In the genomic region with DNA sequence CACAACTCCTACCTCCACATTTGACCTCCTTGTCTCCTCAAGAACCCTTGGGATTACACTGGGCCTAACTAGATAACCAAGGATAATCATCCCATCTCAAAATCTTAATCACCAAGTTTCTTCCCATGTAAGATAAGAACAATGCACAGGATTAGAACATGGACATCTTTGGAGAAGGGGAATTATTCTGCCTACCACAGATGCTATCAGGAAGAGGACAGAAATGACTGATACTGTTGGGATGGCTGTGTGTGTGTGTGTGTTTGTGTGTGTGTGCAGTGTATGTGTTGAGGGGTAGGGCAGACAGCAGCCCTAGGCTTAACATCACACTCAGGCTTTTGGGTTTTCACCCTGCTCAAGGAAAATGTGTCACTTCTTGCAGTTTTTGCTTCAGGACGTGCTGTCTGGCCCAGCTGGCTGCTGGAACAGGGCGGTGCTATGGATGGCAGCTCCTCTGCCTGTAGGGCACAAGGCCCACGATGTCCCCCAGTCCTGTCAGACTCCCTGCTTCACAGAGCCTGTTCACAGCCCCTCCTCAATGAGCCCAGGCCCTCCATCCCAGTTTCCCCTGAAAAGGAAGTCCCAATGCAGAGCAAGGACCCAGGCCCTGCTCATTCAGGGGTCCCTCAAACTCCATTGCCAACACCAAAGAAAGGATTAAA, we compare ENCODE assay signal across 19 cellular contexts. TPM values are rescaled to one million over a fixed set of nuclear protein-coding genes. Genes with fewer than 3 reads are reported as not detected.
A peak's percentile ranks its signal among the peaks of the same experiment; 100 is the strongest.
DNase-seq lines count a peak whose midpoint lies in the region; ATAC-seq, FAIRE-seq and TF ChIP-seq lines count a peak whose summit lies in the region.
"Had no signal": no experiment of that assay in that cellular context is flagged by ENCODE, and none has a peak within 500 bp of the region (broad histone marks: within the 10 kb centered on the region; RNA-seq: fewer than 3 reads in every experiment).

No MANE protein-coding gene starts in this region.

- H3K9me3 Mint-ChIP-seq in progenitor cell of endocrine pancreas (ENCODE audit: low read depth): no peaks in the 10 kb centered on the region
- H3K9me3 Mint-ChIP-seq in CD4-positive, alpha-beta memory T cell: no peaks in the 10 kb centered on the region
- H3K9me3 Mint-ChIP-seq: activated naive CD8-positive, alpha-beta T cell treated with anti-CD3 and anti-CD28 coated beads, Interleukin-2, amount 10 ng/mL, durations not matched to agents 7 days and 5 days; T-helper 1 cell treated with Interleukin-12 subunit alpha and Interleukin-12 subunit beta and Interleukin-4 antibody, amounts not matched to agents 30 μg/mL and 1 μg/mL, for 36 hours had no signal

- H3K4me3 Mint-ChIP-seq in progenitor cell of endocrine pancreas (ENCODE audit: low read depth): no peak overlapping the region
- no peak overlapping the region for H3K4me3 Mint-ChIP-seq in CD4-positive, alpha-beta memory T cell
- H3K4me3 Mint-ChIP-seq: activated naive CD8-positive, alpha-beta T cell treated with anti-CD3 and anti-CD28 coated beads, Interleukin-2, amount 10 ng/mL, durations not matched to agents 7 days and 5 days; T-helper 1 cell treated with Interleukin-12 subunit alpha and Interleukin-12 subunit beta and Interleukin-4 antibody, amounts not matched to agents 30 μg/mL and 1 μg/mL, for 36 hours had no signal

- peak; percentile 89 for FAIRE-seq in bronchial epithelial cell (lab: Jason Lieb, UNC)
- FAIRE-seq: colon had no signal

- DNase-seq in bronchial epithelial cell (ENCODE audit: low read depth) (no peak), tibial artery (peak in 1 of 2 donors; percentile 78), ecto neural progenitor cell (ENCODE audit: low spot score) (no peak), progenitor cell of endocrine pancreas (ENCODE audit: low spot score, unreplicated experiment) (no peak), upper lobe of left lung (no peak)
- DNase-seq in CD4-positive, alpha-beta memory T cell: no peak
- DNase-seq: activated CD4-positive, alpha-beta T cell treated with anti-CD3 and anti-CD28 coated beads for 4 hours; activated naive CD8-positive, alpha-beta T cell treated with anti-CD3 and anti-CD28 coated beads, Interleukin-2, amount 10 ng/mL, durations not matched to agents 7 days and 5 days; DMS79 treated with DMSO at 0.1 percent for 48 hours; NCI-H187; nucleus accumbens; stimulated activated CD4-positive, alpha-beta T cell treated with anti-CD3 and anti-CD28 coated beads, Interleukin-15, amount 100 ng/mL, for 24 hours had no signal

- 78% methylated on average over 3 of the region's 3 CpGs for WGBS in HUES64
- 76 to 85% methylated on average over 3 of the region's 3 CpGs for WGBS in upper lobe of left lung, 2 donors

- CTCF ChIA-PET in CD4-positive, alpha-beta memory T cell (lab: Charles Lee; ENCODE audit: partially characterized antibody): interaction anchor here (1.1 to 2.8 kb wide), 2 partner anchors 15 to 35 kb away, joined by 3 to 20 read pairs; no protein-coding TSS in a partner anchor

- TF ChIP-seq CTCF in bronchial epithelial cell (IDR thresholded peaks at IDR 0.05; ENCODE audit: insufficient read depth, low read length, severe bottlenecking) (no peak), tibial artery (IDR thresholded peaks at IDR 0.05) (no peak), progenitor cell of endocrine pancreas (IDR thresholded peaks at IDR 0.05; ENCODE audit: unreplicated experiment) (no peak), upper lobe of left lung (IDR thresholded peaks at IDR 0.05) (no peak)

- POLR2A ChIA-PET in CD4-positive, alpha-beta memory T cell (lab: Charles Lee; ENCODE audit: partially characterized antibody): no interaction called here

- no peaks in the 10 kb centered on the region; the same call in 1 of the 2 replicates for H3K4me1 ChIP-seq in HUES64 (ENCODE audit: insufficient read depth, low read length)
- peaks cover 49% of the 10 kb centered on the region for H3K4me1 ChIP-seq in muscle layer of colon (ENCODE audit: insufficient read depth, low read length)
- peaks cover 0 to 61% (median 28%) of the 10 kb centered on the region in 4 donors for H3K4me1 ChIP-seq in tibial artery
- peaks cover 0 to 21% (median 6%) of the 10 kb centered on the region in 4 donors for H3K4me1 ChIP-seq in upper lobe of left lung
- peaks cover under 1% of the 10 kb centered on the region for H3K4me1 ChIP-seq in CD4-positive, alpha-beta memory T cell (ENCODE audit: insufficient read depth, low read length)
- H3K4me1 ChIP-seq: HAP-1 had no signal

- peaks cover 2% of the 10 kb centered on the region for H3K36me3 Mint-ChIP-seq in progenitor cell of endocrine pancreas (ENCODE audit: insufficient read depth)
- H3K36me3 Mint-ChIP-seq in CD4-positive, alpha-beta memory T cell: no peaks in the 10 kb centered on the region
- H3K36me3 Mint-ChIP-seq: activated naive CD8-positive, alpha-beta T cell treated with anti-CD3 and anti-CD28 coated beads, Interleukin-2, amount 10 ng/mL, durations not matched to agents 7 days and 5 days had no signal

- H3K4me3 ChIP-seq in HUES64 (ENCODE audit: low read length): no peak overlapping the region
- H3K4me3 ChIP-seq in bronchial epithelial cell (ENCODE audit: low read depth, low read length): no peak overlapping the region
- no peak overlapping the region for H3K4me3 ChIP-seq in muscle layer of colon (ENCODE audit: low read depth in 1 of 2, low read length in 2 of 2)
- no peak overlapping the region for H3K4me3 ChIP-seq in tibial artery
- no peak overlapping the region for H3K4me3 ChIP-seq in upper lobe of left lung
- no peak overlapping the region for H3K4me3 ChIP-seq in CD4-positive, alpha-beta memory T cell (ENCODE audit: low read length in 2 of 2)
- H3K4me3 ChIP-seq: HAP-1 had no signal

- no peak overlapping the region for H3K27ac Mint-ChIP-seq in progenitor cell of endocrine pancreas
- H3K27ac Mint-ChIP-seq in CD4-positive, alpha-beta memory T cell: peak overlapping the region in 2 of 7 donors; percentile 7 to 57
- H3K27ac Mint-ChIP-seq: activated naive CD8-positive, alpha-beta T cell treated with anti-CD3 and anti-CD28 coated beads, Interleukin-2, amount 10 ng/mL, durations not matched to agents 7 days and 5 days; T-helper 1 cell treated with Interleukin-12 subunit alpha and Interleukin-12 subunit beta and Interleukin-4 antibody, amounts not matched to agents 30 μg/mL and 1 μg/mL, for 36 hours had no signal

- peak overlapping the region; percentile 54; the same call in 1 of the 2 replicates for H3K27ac ChIP-seq in HUES64 (ENCODE audit: low read depth, low read length)
- peak overlapping the region; percentile 63 for H3K27ac ChIP-seq in muscle layer of colon (ENCODE audit: low read depth, low read length)
- H3K27ac ChIP-seq in tibial artery: peak overlapping the region; percentile 96 to 97
- no peak overlapping the region for H3K27ac ChIP-seq in upper lobe of left lung
- no peak overlapping the region for H3K27ac ChIP-seq in CD4-positive, alpha-beta memory T cell (ENCODE audit: low read depth, low read length)
- H3K27ac ChIP-seq: KMS-11 had no signal

- H3K27me3 Mint-ChIP-seq in progenitor cell of endocrine pancreas: peaks cover 7% of the 10 kb centered on the region
- peaks cover under 1 to 1% of the 10 kb centered on the region in 2 donors for H3K27me3 Mint-ChIP-seq in CD4-positive, alpha-beta memory T cell

- no peak for TF ChIP-seq EP300 in upper lobe of left lung (IDR thresholded peaks at IDR 0.05)

- intact Hi-C loops in tibial artery (cut with DNase I; ENCODE audit: low total_unique reads): no loop called here
- intact Hi-C loops in CD4-positive, alpha-beta memory T cell (cut with micrococcal nuclease): no loop called here

- H3K9ac ChIP-seq in HUES64 (ENCODE audit: low read depth, low read length) (no peak overlapping the region), muscle layer of colon (ENCODE audit: low read length) (no peak overlapping the region)
- H3K9ac ChIP-seq: KMS-11 had no signal

- TF ChIP-seq POLR2A in upper lobe of left lung (IDR thresholded peaks at IDR 0.05): no peak

- no peak for ATAC-seq in upper lobe of left lung (ENCODE audit: low FRiP score in 2 of 2)

- H3K27me3 ChIP-seq in HUES64 (ENCODE audit: insufficient read depth, low read length) (peaks cover 1% of the 10 kb centered on the region; the same call in 1 of the 2 replicates), bronchial epithelial cell (ENCODE audit: control insufficient read depth, insufficient read depth, low read length) (no peaks in the 10 kb centered on the region), muscle layer of colon (ENCODE audit: control insufficient read depth in 1 of 2, insufficient read depth in 2 of 2, low read length in 2 of 2) (no peaks in the 10 kb centered on the region), tibial artery (no peaks in the 10 kb centered on the region), upper lobe of left lung (no peaks in the 10 kb centered on the region)
- H3K27me3 ChIP-seq in CD4-positive, alpha-beta memory T cell (ENCODE audit: insufficient read depth, low read length): no peaks in the 10 kb centered on the region

- H3K9me3 ChIP-seq in HUES64 (ENCODE audit: insufficient read depth, low read depth, low read length): no peaks in the 10 kb centered on the region
- H3K9me3 ChIP-seq in muscle layer of colon (ENCODE audit: low read length): no peaks in the 10 kb centered on the region
- no peaks in the 10 kb centered on the region for H3K9me3 ChIP-seq in tibial artery
- no peaks in the 10 kb centered on the region for H3K9me3 ChIP-seq in upper lobe of left lung
- H3K9me3 ChIP-seq in CD4-positive, alpha-beta memory T cell (ENCODE audit: control insufficient read depth in 1 of 2, low read length in 2 of 2): no peaks in the 10 kb centered on the region
- H3K9me3 ChIP-seq: HAP-1 had no signal

- peaks cover 1% of the 10 kb centered on the region for H3K4me1 Mint-ChIP-seq in progenitor cell of endocrine pancreas (ENCODE audit: low read depth)
- peaks cover under 1 to 11% (median 3%) of the 10 kb centered on the region in 4 donors for H3K4me1 Mint-ChIP-seq in CD4-positive, alpha-beta memory T cell

- H3K36me3 ChIP-seq in HUES64 (ENCODE audit: insufficient read depth, low read length) (peaks cover 49% of the 10 kb centered on the region), bronchial epithelial cell (ENCODE audit: control insufficient read depth, insufficient read depth, low read length) (peaks cover 13% of the 10 kb centered on the region), muscle layer of colon (ENCODE audit: insufficient read depth, low read length) (peaks cover 50% of the 10 kb centered on the region), tibial artery (peaks cover 48 to 51% (median 49%) of the 10 kb centered on the region in 3 donors), upper lobe of left lung (peaks cover 0 to 30% (median 12%) of the 10 kb centered on the region in 4 donors)
- no peaks in the 10 kb centered on the region for H3K36me3 ChIP-seq in CD4-positive, alpha-beta memory T cell (ENCODE audit: insufficient read depth, low read length)
- H3K36me3 ChIP-seq: HAP-1 had no signal

RNA-seq across cellular contexts. Expression of gene CA9, which starts 7.7 kb away (rescaled TPM):
- 1.4 TPM for polyA plus RNA-seq in HUES64 (2013, experiment 1 of 2)
- 1.3 TPM for polyA plus RNA-seq in HUES64 (2013, experiment 2 of 2)
- 3.2 and 28.5 TPM in 2 replicates for total RNA-seq in bronchial epithelial cell
- total RNA-seq in progenitor cell of endocrine pancreas: 0.31 and 0.49 TPM in 2 replicates
- total RNA-seq in upper lobe of left lung: under 1 TPM in 2 of 6 donors, not detected in 4; 0.14 to 0.24 TPM
- not detected for total RNA-seq in CD4-positive, alpha-beta memory T cell
- not detected for polyA plus RNA-seq in CD4-positive, alpha-beta memory T cell
- total RNA-seq: lung microvascular endothelial cell had no signal

RNA-seq across cellular contexts. Expression of gene TPM2, which starts 8.3 kb away (rescaled TPM):
- polyA plus RNA-seq in HUES64 (2013, experiment 1 of 2): 223 TPM
- 220 TPM for polyA plus RNA-seq in HUES64 (2013, experiment 2 of 2)
- total RNA-seq in bronchial epithelial cell: 46.1 and 57.7 TPM in 2 replicates
- total RNA-seq in progenitor cell of endocrine pancreas: 24.3 and 32.4 TPM in 2 replicates
- total RNA-seq in upper lobe of left lung: 100 to 1,000 TPM in 5 of 6 donors, 10 to 100 TPM in 1; 89.3 to 265 (median 214) TPM
- 10 to 100 TPM; 72.6 to 79.6 TPM for total RNA-seq in CD4-positive, alpha-beta memory T cell
- polyA plus RNA-seq in CD4-positive, alpha-beta memory T cell: under 1 TPM in 1 of 2 donors, not detected in 1; 0.79 TPM

RNA-seq across cellular contexts. Expression of gene ARHGEF39, which starts 16.5 kb away (rescaled TPM):
- polyA plus RNA-seq in HUES64 (2013, experiment 1 of 2): 15.7 TPM
- 17.3 TPM for polyA plus RNA-seq in HUES64 (2013, experiment 2 of 2)
- total RNA-seq in bronchial epithelial cell: 0.13 and 0.79 TPM in 2 replicates
- 9.1 and 10.4 TPM in 2 replicates for total RNA-seq in progenitor cell of endocrine pancreas
- total RNA-seq in upper lobe of left lung: 1 to 10 TPM in 2 of 6 donors, under 1 TPM in 3, not detected in 1; 0.30 to 1.1 (median 0.37) TPM
- not detected for total RNA-seq in CD4-positive, alpha-beta memory T cell
- polyA plus RNA-seq in CD4-positive, alpha-beta memory T cell: 1 to 10 TPM; 1.0 to 1.1 TPM

RNA-seq across cellular contexts. Expression of gene CCDC107, which starts 23.4 kb away (rescaled TPM):
- 9.9 TPM for polyA plus RNA-seq in HUES64 (2013, experiment 1 of 2)
- polyA plus RNA-seq in HUES64 (2013, experiment 2 of 2): 12.9 TPM
- total RNA-seq in bronchial epithelial cell: 11.4 and 13.7 TPM in 2 replicates
- 17.2 and 18.8 TPM in 2 replicates for total RNA-seq in progenitor cell of endocrine pancreas
- total RNA-seq in upper lobe of left lung: 10 to 100 TPM; 17.8 to 49.4 (median 35.1) TPM
- total RNA-seq in CD4-positive, alpha-beta memory T cell: 10 to 100 TPM; 28.4 to 30.4 TPM
- 10 to 100 TPM; 90.5 to 92.5 TPM for polyA plus RNA-seq in CD4-positive, alpha-beta memory T cell

RNA-seq across cellular contexts. Expression of gene RMRP, which starts 23.7 kb away (rescaled TPM):
- 9,126 TPM for polyA plus RNA-seq in HUES64 (2013, experiment 1 of 2)
- 12,827 TPM for polyA plus RNA-seq in HUES64 (2013, experiment 2 of 2)
- total RNA-seq in bronchial epithelial cell: 15,881 and 37,648 TPM in 2 replicates
- 15,251 and 16,487 TPM in 2 replicates for total RNA-seq in progenitor cell of endocrine pancreas
- total RNA-seq in upper lobe of left lung: over 10,000 TPM in 2 of 6 donors, 1,000 to 10,000 TPM in 3, 100 to 1,000 TPM in 1; 886 to 22,003 (median 3,451) TPM
- total RNA-seq in CD4-positive, alpha-beta memory T cell: over 10,000 TPM; 18,678 to 21,585 TPM
- polyA plus RNA-seq in CD4-positive, alpha-beta memory T cell: 10 to 100 TPM in 1 of 2 donors, not detected in 1; 54.3 TPM

Comparison
In these comparisons a context has a peak if more than half of its experiments do, and no peak if none do; other contexts are left out.
1. H3K27ac ChIP-seq: peak in HUES64 (single experiment), muscle layer of colon (single experiment) and tibial artery (2 of 2); none in upper lobe of left lung (0 of 4) and CD4-positive, alpha-beta memory T cell (single experiment).